8 cellular contexts compared by ENCODE assay signal in the genomic region with DNA sequence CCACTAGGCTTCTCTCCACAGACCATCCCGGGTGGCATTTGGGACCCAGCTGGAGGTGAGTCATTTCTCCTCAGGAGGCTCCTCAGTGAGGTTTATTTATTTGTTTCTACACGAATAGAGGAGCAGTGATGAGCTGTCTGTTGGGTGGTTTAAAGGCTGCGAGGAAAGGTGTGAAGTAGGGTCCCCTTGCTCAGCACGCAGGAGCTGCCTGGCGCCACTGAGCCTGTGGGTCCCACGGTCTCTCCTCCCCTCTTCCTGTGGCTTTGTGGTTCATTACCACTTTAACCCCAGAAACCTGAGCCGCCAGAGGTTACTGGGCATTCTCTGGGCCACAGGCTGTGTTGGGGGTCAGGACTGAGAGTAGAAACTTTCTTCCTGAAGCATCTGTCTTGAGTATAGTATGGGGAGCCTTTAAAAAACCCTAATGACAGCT. TPM values are rescaled to one million over a fixed set of nuclear protein-coding genes. Genes with fewer than 3 reads are reported as not detected.
DNase-seq lines count a peak whose midpoint lies in the region; FAIRE-seq and TF ChIP-seq lines count a peak whose summit lies in the region.

No MANE protein-coding gene starts in this region.

- H3K27me3 ChIP-seq in bronchial epithelial cell (ENCODE audit: control insufficient read depth, insufficient read depth, low read length) (no peaks in the 10 kb centered on the region), vagina (no peaks in the 10 kb centered on the region)

- peaks cover 37% of the 10 kb centered on the region for H3K4me1 ChIP-seq in vagina

- no peak for FAIRE-seq in bronchial epithelial cell (lab: Jason Lieb, UNC)

- TF ChIP-seq CTCF in bronchial epithelial cell (IDR thresholded peaks at IDR 0.05; ENCODE audit: insufficient read depth, low read length, severe bottlenecking) (no peak), vagina (IDR thresholded peaks at IDR 0.05) (no peak)

- intact Hi-C loops in vagina (cut with DNase I): no loop called here

- H3K4me3 ChIP-seq in bronchial epithelial cell (ENCODE audit: low read depth, low read length) (no peak overlapping the region), vagina (no peak overlapping the region)

- no peaks in the 10 kb centered on the region for H3K9me3 ChIP-seq in vagina

- DNase-seq in stimulated activated CD4-positive, alpha-beta T cell treated with anti-CD3 and anti-CD28 coated beads, Interleukin-1b, Interleukin-23, amount 100 ng/mL, for 48 hours: peak; percentile 31
- no peak for DNase-seq in stimulated activated CD4-positive, alpha-beta T cell treated with anti-CD3 and anti-CD28 coated beads, Interleukin-4, amount 100 ng/mL, for 4 hours
- DNase-seq in LHCN-M2 (ENCODE audit: low read depth) (peak; percentile 53), bronchial epithelial cell (ENCODE audit: low read depth) (peak; percentile 34), vagina (ENCODE audit: extremely low spot score in 2 of 2) (no peak), NCI-H2196 (lab: John Stamatoyannopoulos, UW; ENCODE audit: unreplicated experiment) (no peak), NCI-H1930 (lab: John Stamatoyannopoulos, UW) (no peak), COLO829 (ENCODE audit: low spot score) (no peak)

- H3K36me3 ChIP-seq in bronchial epithelial cell (ENCODE audit: control insufficient read depth, insufficient read depth, low read length): peaks cover 34% of the 10 kb centered on the region
- peaks cover 0 to 27% of the 10 kb centered on the region in 2 donors for H3K36me3 ChIP-seq in vagina

- TF ChIP-seq POLR2A in vagina (IDR thresholded peaks at IDR 0.05): no peak

- H3K27ac ChIP-seq in vagina: peak overlapping the region; percentile 76

RNA-seq across cellular contexts. Expression of gene IL6R, which starts 39.9 kb away (rescaled TPM):
- total RNA-seq in LHCN-M2 (2014; rRNA removed): 0.19 and 0.40 TPM in 2 replicates
- 0.34 TPM for polyA plus RNA-seq in LHCN-M2 (2012)
- 47.9 and 70.0 TPM in 2 replicates for total RNA-seq in bronchial epithelial cell
- total RNA-seq in vagina: 50.8 TPM

RNA-seq across cellular contexts. Expression of gene TDRD10, which starts 57.0 kb away (rescaled TPM):
- not detected in 2 replicates for total RNA-seq in LHCN-M2 (2014; rRNA removed)
- not detected for polyA plus RNA-seq in LHCN-M2 (2012)
- total RNA-seq in bronchial epithelial cell: under 0.01 TPM in 1 of 2 replicates, not detected in the other
- 4.9 TPM for total RNA-seq in vagina

RNA-seq across cellular contexts. Expression of gene SHE, which starts 57.2 kb away (rescaled TPM):
- total RNA-seq in LHCN-M2 (2014; rRNA removed) (not detected in 2 replicates), bronchial epithelial cell (under 0.01 TPM in 1 of 2 replicates, not detected in the other), vagina (23.8 TPM)
- not detected for polyA plus RNA-seq in LHCN-M2 (2012)

Comparison
In these comparisons a context has a peak if more than half of its experiments do, and no peak if none do; other contexts are left out.
1. DNase-seq: peak in stimulated activated CD4-positive, alpha-beta T cell treated with anti-CD3 and anti-CD28 coated beads, Interleukin-1b, Interleukin-23, amount 100 ng/mL, for 48 hours (single experiment), LHCN-M2 (single experiment) and bronchial epithelial cell (single experiment); none in stimulated activated CD4-positive, alpha-beta T cell treated with anti-CD3 and anti-CD28 coated beads, Interleukin-4, amount 100 ng/mL, for 4 hours (0 of 2), vagina (0 of 2), NCI-H2196 (single experiment), NCI-H1930 (0 of 2) and COLO829 (single experiment).
2. RNA of gene IL6R, which starts 39.9 kb away (total RNA-seq): 50.8 TPM in vagina (single experiment) and 47.9 to 70.0 TPM in bronchial epithelial cell; 0.19 to 0.40 TPM in LHCN-M2; every median in the first group is over 10 times any median in the second.
3. RNA of gene SHE, which starts 57.2 kb away (total RNA-seq): 23.8 TPM in vagina (single experiment); not detected in LHCN-M2 and under 0.01 TPM in bronchial epithelial cell; every median in the first group is over 10 times any median in the second.